In the genomic region with DNA sequence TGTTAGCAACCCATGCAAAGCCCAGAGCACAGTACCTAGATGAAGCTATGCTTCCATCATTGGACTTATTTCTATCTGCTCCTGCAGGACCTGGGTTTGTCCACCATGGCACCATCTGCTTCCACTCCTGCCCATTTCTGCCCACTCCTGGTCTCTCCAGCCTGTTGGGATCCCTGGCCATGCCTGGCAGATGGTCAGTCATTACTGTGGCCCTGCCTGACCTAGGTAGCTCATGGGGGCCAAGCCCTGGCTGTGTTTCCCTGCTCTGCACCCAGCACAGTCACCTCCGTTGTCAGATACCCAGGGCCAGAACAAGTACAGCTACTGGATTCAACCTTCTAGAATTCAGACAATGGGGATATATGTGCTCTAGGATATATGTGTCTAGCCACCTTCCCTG, we compare ENCODE assay signal across 16 cellular contexts.
A peak's percentile ranks its signal among the peaks of the same experiment; 100 is the strongest.
DNase-seq lines count a peak whose midpoint lies in the region; ATAC-seq and TF ChIP-seq lines count a peak whose summit lies in the region.
"Had no signal": no experiment of that assay in that cellular context is flagged by ENCODE, and none has a peak within 500 bp of the region (broad histone marks: within the 10 kb centered on the region; RNA-seq: fewer than 3 reads in every experiment).

No MANE protein-coding gene starts in this region.

- H3K36me3 ChIP-seq in RWPE2 (ENCODE audit: low read depth) = no peaks in the 10 kb centered on the region
- H3K36me3 ChIP-seq: BE2C had no signal

- H3K36me3 Mint-ChIP-seq in activated T-cell treated with anti-CD3 and anti-CD28 coated beads, Interleukin-2, amount 50 U/mL, for 24 hours (ENCODE audit: low read depth) = no peaks in the 10 kb centered on the region
- no peaks in the 10 kb centered on the region for H3K36me3 Mint-ChIP-seq in CD14-positive monocyte

- no peaks in the 10 kb centered on the region for H3K27me3 Mint-ChIP-seq in activated T-cell treated with anti-CD3 and anti-CD28 coated beads, Interleukin-2, amount 50 U/mL, for 24 hours
- H3K27me3 Mint-ChIP-seq in CD14-positive monocyte (ENCODE audit: low read depth in 3 of 3) = peaks cover 3 to 6% (median 6%) of the 10 kb centered on the region in 3 donors
- H3K27me3 Mint-ChIP-seq: CD4-positive, alpha-beta T cell; IgD-negative memory B cell had no signal

- H3K9me3 ChIP-seq in RWPE2 (ENCODE audit: severe bottlenecking) = no peaks in the 10 kb centered on the region
- H3K9me3 ChIP-seq: BE2C had no signal

- H3K4me1 Mint-ChIP-seq in activated T-cell treated with anti-CD3 and anti-CD28 coated beads, Interleukin-2, amount 50 U/mL, for 24 hours (ENCODE audit: low read depth) = peaks cover 19% of the 10 kb centered on the region
- peaks cover 11% of the 10 kb centered on the region for H3K4me1 Mint-ChIP-seq in CD14-positive monocyte

- H3K27me3 ChIP-seq in RWPE2 (ENCODE audit: insufficient read depth, poor library complexity, severe bottlenecking) = no peaks in the 10 kb centered on the region
- H3K27me3 ChIP-seq: BE2C had no signal

- intact Hi-C loops in CD14-positive monocyte (cut with micrococcal nuclease) = no loop called here

- no peak for TF ChIP-seq CTCF in CD14-positive monocyte (IDR thresholded peaks at IDR 0.05)
- no peak for TF ChIP-seq CTCF in RWPE2 (IDR thresholded peaks at IDR 0.05; ENCODE audit: poor library complexity, severe bottlenecking)

- peak; percentile 19 for DNase-seq in activated T-cell treated with anti-CD3 and anti-CD28 coated beads, Interleukin-2, amount 50 U/mL, for 24 hours
- DNase-seq in activated T-cell treated with anti-CD3 and anti-CD28 coated beads, Interleukin-2, amount 50 U/mL, for 1 hour = no peak
- peak; percentile 33 for DNase-seq in CD14-positive monocyte (ENCODE audit: low spot score)
- peak; percentile 50 for DNase-seq in RWPE2 (ENCODE audit: low spot score)
- DNase-seq in mesenteric fat pad (ENCODE audit: low spot score) = peak; percentile 53
- no peak for DNase-seq in SIG-M5 (lab: John Stamatoyannopoulos, UW)
- DNase-seq in HT-29 (ENCODE audit: low spot score) = no peak
- DNase-seq: BE2C; CD4-positive, alpha-beta T cell; DMS79 treated with DMSO at 0.1 percent for 48 hours; GF-D8; HCEC 1CT had no signal

- H3K4me3 Mint-ChIP-seq in activated T-cell treated with anti-CD3 and anti-CD28 coated beads, Interleukin-2, amount 50 U/mL, for 24 hours = no peak overlapping the region
- no peak overlapping the region for H3K4me3 Mint-ChIP-seq in CD14-positive monocyte
- H3K4me3 Mint-ChIP-seq: CD4-positive, alpha-beta T cell; GM23338; IgD-negative memory B cell had no signal

- H3K4me1 ChIP-seq in RWPE2 (ENCODE audit: insufficient read depth, poor library complexity, severe bottlenecking) = no peaks in the 10 kb centered on the region

- H3K27ac Mint-ChIP-seq in activated T-cell treated with anti-CD3 and anti-CD28 coated beads, Interleukin-2, amount 50 U/mL, for 24 hours = no peak overlapping the region
- H3K27ac Mint-ChIP-seq in CD14-positive monocyte = no peak overlapping the region
- H3K27ac Mint-ChIP-seq: CD4-positive, alpha-beta T cell; GM23338; IgD-negative memory B cell had no signal

- no peak overlapping the region for H3K4me3 ChIP-seq in RWPE2 (ENCODE audit: severe bottlenecking)
- H3K4me3 ChIP-seq: GM23338 had no signal

- H3K27ac ChIP-seq in RWPE2 (ENCODE audit: poor library complexity, severe bottlenecking) = no peak overlapping the region

- H3K9me3 Mint-ChIP-seq in activated T-cell treated with anti-CD3 and anti-CD28 coated beads, Interleukin-2, amount 50 U/mL, for 24 hours = no peaks in the 10 kb centered on the region
- H3K9me3 Mint-ChIP-seq in CD14-positive monocyte = no peaks in the 10 kb centered on the region
- H3K9me3 Mint-ChIP-seq: CD4-positive, alpha-beta T cell; GM23338; IgD-negative memory B cell had no signal

- ATAC-seq in RWPE2 (ENCODE audit: low read depth) (no peak), HG02884 (IDR thresholded peaks at IDR 0.05; ENCODE audit: unreplicated experiment) (no peak)
- ATAC-seq: GM23338, HepG2 had no signal

Comparison
In these comparisons a context has a peak if more than half of its experiments do, and no peak if none do; other contexts are left out.
1. DNase-seq: peak in activated T-cell treated with anti-CD3 and anti-CD28 coated beads, Interleukin-2, amount 50 U/mL, for 24 hours (single experiment), CD14-positive monocyte (single experiment), RWPE2 (single experiment) and mesenteric fat pad (single experiment); none in activated T-cell treated with anti-CD3 and anti-CD28 coated beads, Interleukin-2, amount 50 U/mL, for 1 hour (single experiment), SIG-M5 (single experiment) and HT-29 (single experiment).